27 cellular contexts compared by ENCODE assay signal in genomic region chr7:130598056-130598455, GRCh38.
"Had no signal": no experiment of that assay in that cellular context is flagged by ENCODE, and none has a peak within 500 bp of the region (broad histone marks: within the 10 kb centered on the region; RNA-seq: fewer than 3 reads in every experiment).

No MANE protein-coding gene starts in this region.

- H3K9me3 Mint-ChIP-seq: activated naive CD4-positive, alpha-beta T cell treated with anti-CD3 and anti-CD28 coated beads, Interleukin-2, amount 50 U/mL, for 24 hours; activated T-helper 2 cell treated with anti-CD3 and anti-CD28 coated beads, Interferon-gamma antibody, Interleukin-2, Interleukin-4, amounts not matched to agents 10 μg/mL and 5 μg/mL and 100 μg/mL, durations not matched to agents 14 hours and 24 hours and 36 hours had no signal

- ATAC-seq: activated CD8-positive, alpha-beta memory T cell treated with anti-CD3 and anti-CD28 coated beads, Interleukin-2, amount 10 ng/mL, durations not matched to agents 7 days and 5 days; activated CD8-positive, alpha-beta T cell treated with anti-CD3 and anti-CD28 coated beads, Interleukin-2, amount 10 ng/mL, durations not matched to agents 7 days and 5 days; activated naive CD8-positive, alpha-beta T cell treated with anti-CD3 and anti-CD28 coated beads, Interleukin-2, amount 50 U/mL, for 24 hours; gastrocnemius medialis; left lung; lower lobe of right lung; naive thymus-derived CD8-positive, alpha-beta T cell; pancreas; sciatic nerve; stimulated activated naive CD8-positive, alpha-beta T cell treated with anti-CD3 and anti-CD28 coated beads, Interleukin-15, Interleukin-2, amounts not matched to agents 100 U/mL and 50 U/mL, for 24 hours had no signal

- H3K27me3 ChIP-seq: gastrocnemius medialis, left lung, pancreas, uterus had no signal

- H3K9me3 ChIP-seq: gastrocnemius medialis, left lung, lower lobe of right lung, pancreas, prostate gland, thoracic aorta, uterus had no signal

- H3K4me1 ChIP-seq: gastrocnemius medialis, left lung, lower lobe of right lung, pancreas, prostate gland, uterus had no signal

- H3K27ac ChIP-seq: gastrocnemius medialis, left lung, lower lobe of right lung, pancreas, prostate gland, skin epidermis, thoracic aorta, uterus had no signal

- DNase-seq: activated B cell treated with CpG ODN at 0.5 μM for 24 hours; activated CD8-positive, alpha-beta memory T cell treated with anti-CD3 and anti-CD28 coated beads, Interleukin-2, amount 10 ng/mL, durations not matched to agents 7 days and 5 days; activated CD8-positive, alpha-beta T cell treated with anti-CD3 and anti-CD28 coated beads, Interleukin-2, amount 10 ng/mL, durations not matched to agents 7 days and 5 days; activated naive CD8-positive, alpha-beta T cell treated with anti-CD3 and anti-CD28 coated beads, Interleukin-2, amount 50 U/mL, for 24 hours; activated T-cell treated with anti-CD3 and anti-CD28 coated beads, Interleukin-2, amount 50 U/mL, for 48 hours; dermis blood vessel endothelial cell; effector CD4-positive, alpha-beta T cell; gastrocnemius medialis; glutamatergic neuron; left lung; lower lobe of right lung; mesenchymal stem cell; naive thymus-derived CD8-positive, alpha-beta T cell; nucleus accumbens; pancreas; retina; stimulated activated CD4-positive, alpha-beta T cell treated with anti-CD3 and anti-CD28 coated beads, Interleukin-12 subunit alpha, Interleukin-12 subunit beta, amount 100 ng/mL, for 4 hours; stimulated activated CD4-positive, alpha-beta T cell treated with anti-CD3 and anti-CD28 coated beads, Interleukin-4, amount 100 ng/mL, for 1 hour; stimulated activated naive CD8-positive, alpha-beta T cell treated with anti-CD3 and anti-CD28 coated beads, Interleukin-15, Interleukin-2, amounts not matched to agents 100 U/mL and 50 U/mL, for 24 hours; uterus had no signal

- H3K36me3 ChIP-seq: gastrocnemius medialis, left lung, lower lobe of right lung, pancreas, prostate gland, thoracic aorta, uterus had no signal

- H3K4me3 Mint-ChIP-seq: activated B cell treated with CpG ODN at 0.5 μM for 24 hours; activated CD8-positive, alpha-beta memory T cell treated with anti-CD3 and anti-CD28 coated beads, Interleukin-2, amount 10 ng/mL, durations not matched to agents 7 days and 5 days; activated CD8-positive, alpha-beta T cell treated with anti-CD3 and anti-CD28 coated beads, Interleukin-2, amount 10 ng/mL, durations not matched to agents 7 days and 5 days; activated naive CD4-positive, alpha-beta T cell treated with anti-CD3 and anti-CD28 coated beads, Interleukin-2, amount 50 U/mL, for 24 hours; activated naive CD8-positive, alpha-beta T cell treated with anti-CD3 and anti-CD28 coated beads, Interleukin-2, amount 50 U/mL, for 24 hours; naive thymus-derived CD8-positive, alpha-beta T cell; neural crest cell had no signal

- H3K4me1 Mint-ChIP-seq: activated B cell treated with CpG ODN at 0.5 μM for 24 hours; activated CD8-positive, alpha-beta memory T cell treated with anti-CD3 and anti-CD28 coated beads, Interleukin-2, amount 10 ng/mL, durations not matched to agents 7 days and 5 days; activated naive CD4-positive, alpha-beta T cell treated with anti-CD3 and anti-CD28 coated beads, Interleukin-2, amount 50 U/mL, for 24 hours; activated naive CD8-positive, alpha-beta T cell treated with anti-CD3 and anti-CD28 coated beads, Interleukin-2, amount 50 U/mL, for 24 hours; neural crest cell had no signal

- H3K27ac Mint-ChIP-seq: activated B cell treated with CpG ODN at 0.5 μM for 24 hours; activated CD8-positive, alpha-beta memory T cell treated with anti-CD3 and anti-CD28 coated beads, Interleukin-2, amount 10 ng/mL, durations not matched to agents 7 days and 5 days; activated CD8-positive, alpha-beta T cell treated with anti-CD3 and anti-CD28 coated beads, Interleukin-2, amount 10 ng/mL, durations not matched to agents 7 days and 5 days; activated naive CD4-positive, alpha-beta T cell treated with anti-CD3 and anti-CD28 coated beads, Interleukin-2, amount 50 U/mL, for 24 hours; activated naive CD8-positive, alpha-beta T cell treated with anti-CD3 and anti-CD28 coated beads, Interleukin-2, amount 50 U/mL, for 24 hours; activated T-helper 2 cell treated with anti-CD3 and anti-CD28 coated beads, Interferon-gamma antibody, Interleukin-2, Interleukin-4, amounts not matched to agents 10 μg/mL and 5 μg/mL and 100 μg/mL, durations not matched to agents 14 hours and 24 hours and 36 hours; naive thymus-derived CD8-positive, alpha-beta T cell had no signal

- H3K4me3 ChIP-seq: gastrocnemius medialis, left lung, lower lobe of right lung, pancreas, prostate gland, skin epidermis, thoracic aorta, uterus had no signal

- H3K27me3 Mint-ChIP-seq: activated B cell treated with CpG ODN at 0.5 μM for 24 hours; activated CD8-positive, alpha-beta memory T cell treated with anti-CD3 and anti-CD28 coated beads, Interleukin-2, amount 10 ng/mL, durations not matched to agents 7 days and 5 days; activated naive CD4-positive, alpha-beta T cell treated with anti-CD3 and anti-CD28 coated beads, Interleukin-2, amount 50 U/mL, for 24 hours; activated naive CD8-positive, alpha-beta T cell treated with anti-CD3 and anti-CD28 coated beads, Interleukin-2, amount 50 U/mL, for 24 hours; naive thymus-derived CD8-positive, alpha-beta T cell had no signal
